In genomic region chr6:27617046-27617687, GRCh38 we compare ENCODE assay signal across 9 cellular contexts.
DNase-seq lines count a peak whose midpoint lies in the region; FAIRE-seq and TF ChIP-seq lines count a peak whose summit lies in the region.
"Had no signal": no experiment of that assay in that cellular context is flagged by ENCODE, and none has a peak within 500 bp of the region (broad histone marks: within the 10 kb centered on the region; RNA-seq: fewer than 3 reads in every experiment).

No MANE protein-coding gene starts in this region.

- H3K9me3 Mint-ChIP-seq in progenitor cell of endocrine pancreas (ENCODE audit: low read depth), result no peaks in the 10 kb centered on the region
- H3K9me3 Mint-ChIP-seq: dendritic cell treated with granulocyte-macrophage colony-stimulating factor and Interleukin-4, amounts not matched to agents 40 ng/mL and 50 ng/mL, for 4 days had no signal

- no peak overlapping the region for H2AK5ac ChIP-seq in H1 (ENCODE audit: low read depth, low read length)

- peaks cover 8% of the 10 kb centered on the region; the same call in 1 of the 2 replicates for H3K23me2 ChIP-seq in H1 (ENCODE audit: low read depth, low read length)

- no peaks in the 10 kb centered on the region for H4K20me1 ChIP-seq in H1 (replicated peaks in 1 of 2; ENCODE audit: control insufficient read depth in 1 of 2, insufficient read depth in 2 of 2, low read length in 2 of 2)

- H2BK12ac ChIP-seq in H1 (ENCODE audit: low read depth, low read length), result no peak overlapping the region

- peak overlapping the region; percentile 74 to 77 for H3K4me2 ChIP-seq in H1 (ENCODE audit: insufficient read depth in 1 of 2, low read depth in 2 of 2, low read length in 2 of 2)

- DNase-seq in GM03348 (ENCODE audit: low spot score), result peak; percentile 42
- peak; percentile 70 for DNase-seq in NCI-H69 (lab: John Stamatoyannopoulos, UW)
- DNase-seq in H1 (ENCODE audit: low read depth in 1 of 2, low spot score in 2 of 2), result no peak
- no peak for DNase-seq in progenitor cell of endocrine pancreas (ENCODE audit: low spot score, unreplicated experiment)
- DNase-seq in GM12892 (ENCODE audit: insufficient read length), result no peak
- DNase-seq in head of caudate nucleus, result no peak
- no peak for DNase-seq in GDM1 (lab: John Stamatoyannopoulos, UW)
- no peak for DNase-seq in NCI-H2107 treated with DMSO at 0.1 percent for 48 hours (lab: John Stamatoyannopoulos, UW; ENCODE audit: unreplicated experiment)

- WGBS in H1 (ENCODE audit: extremely low coverage in 1 of 2, insufficient coverage in 1 of 2, insufficient read length in 1 of 2, insufficient replicate concordance in 2 of 2, low coverage in 1 of 2, low lambda C conversion rate in 2 of 2, missing lambda C conversion rate in 1 of 2), 2 experiments, result 4% methylated on average over 18 of the region's 18 CpGs; no CpG with 5 or more reads in 1 of the 2 experiments

- no peak for TF ChIP-seq EP300 in H1 (IDR thresholded peaks at IDR 0.05; ENCODE audit: borderline replicate concordance in 1 of 2, low read depth in 2 of 2, low read length in 2 of 2)

- TF ChIP-seq CTCF in H1 (IDR thresholded peaks at IDR 0.05; ENCODE audit: control extremely low read depth in 1 of 3, insufficient read depth in 1 of 3, low read depth in 1 of 3, low read length in 3 of 3) (no peak), progenitor cell of endocrine pancreas (IDR thresholded peaks at IDR 0.05; ENCODE audit: unreplicated experiment) (no peak)

- H3K27ac ChIP-seq in H1 (ENCODE audit: low read depth, low read length), result no peak overlapping the region

- H3K56ac ChIP-seq in H1 (replicated peaks; ENCODE audit: insufficient read length, low read depth, low read length), result peak overlapping the region; percentile 37

- no peaks in the 10 kb centered on the region for H3K79me2 ChIP-seq in H1 (ENCODE audit: control insufficient read depth in 1 of 2, insufficient read depth in 2 of 2, low read length in 2 of 2)

- H3K23ac ChIP-seq in H1 (ENCODE audit: insufficient read length), result no peak overlapping the region

- H4K91ac ChIP-seq in H1 (replicated peaks; ENCODE audit: insufficient read length, low read length), result no peak overlapping the region

- TF ChIP-seq RAD21 in H1 (IDR thresholded peaks at IDR 0.05 in 1 of 2, conservative IDR thresholded peaks at IDR 0.05 in 1 of 2; ENCODE audit: low read depth in 2 of 2, low read length in 2 of 2), result no peak

- POLR2A ChIA-PET in H1 (lab: Charles Lee; ENCODE audit: partially characterized antibody), result interaction anchor here (0.8 to 1.5 kb wide), 4 partner anchors 8 to 1344 kb away, joined by 3 to 7 read pairs (median 4); a partner anchor contains a TSS

- H3K36me3 ChIP-seq in H1 (ENCODE audit: control insufficient read depth in 2 of 4, insufficient read depth in 4 of 4, low read length in 3 of 4), result no peaks in the 10 kb centered on the region

- intact Hi-C loops in head of caudate nucleus (cut with DNase I), result no loop called here

- H3K4ac ChIP-seq in H1 (replicated peaks; ENCODE audit: insufficient read length, low read depth, low read length), result no peak overlapping the region

- peaks cover 8% of the 10 kb centered on the region for H3K27me3 Mint-ChIP-seq in progenitor cell of endocrine pancreas

- peak overlapping the region; percentile 80 to 97 (median 90) for H3K4me3 ChIP-seq in H1 (ENCODE audit: extremely low read depth in 1 of 4, insufficient read depth in 2 of 4, low read depth in 3 of 4, low read length in 4 of 4)

- H3K4me1 Mint-ChIP-seq in progenitor cell of endocrine pancreas (ENCODE audit: low read depth), result peaks cover 15% of the 10 kb centered on the region

- H3K18ac ChIP-seq in H1 (ENCODE audit: extremely low read depth, low read length), result no peak overlapping the region

- no peak overlapping the region for H4K8ac ChIP-seq in H1 (ENCODE audit: extremely low read depth, insufficient read depth, low read length)

- peak overlapping the region; percentile 84 for H3K27ac Mint-ChIP-seq in progenitor cell of endocrine pancreas
- H3K27ac Mint-ChIP-seq: dendritic cell treated with granulocyte-macrophage colony-stimulating factor and Interleukin-4, amounts not matched to agents 40 ng/mL and 50 ng/mL, for 4 days had no signal

- H3K9me3 ChIP-seq in H1 (ENCODE audit: insufficient read depth in 2 of 2, low read depth in 1 of 2, low read length in 1 of 2), result no peaks in the 10 kb centered on the region

- no peak overlapping the region for H3K14ac ChIP-seq in H1 (ENCODE audit: insufficient read length)

- no peak overlapping the region for H2BK120ac ChIP-seq in H1 (replicated peaks; ENCODE audit: low read depth, low read length)

- FAIRE-seq in H1 (lab: Jason Lieb, UNC) (peak; percentile 39), GM12892 (lab: Jason Lieb, UNC) (no peak)

- no peaks in the 10 kb centered on the region for H3K36me3 Mint-ChIP-seq in progenitor cell of endocrine pancreas (ENCODE audit: insufficient read depth)

- H2AFZ ChIP-seq in H1 (ENCODE audit: low read length), result peak overlapping the region; percentile 99

- H2BK20ac ChIP-seq in H1 (ENCODE audit: low read length), result no peak overlapping the region

- no peak overlapping the region for H2BK15ac ChIP-seq in H1 (ENCODE audit: low read length)

- peak overlapping the region in 2 of 4 experiments; percentile 29 to 37; a peak in 4 of 7 replicates for H3K9ac ChIP-seq in H1 (replicated peaks in 1 of 4; ENCODE audit: extremely low read depth in 1 of 4, low read depth in 3 of 4, low read length in 3 of 4)

- H3K4me3 Mint-ChIP-seq in progenitor cell of endocrine pancreas (ENCODE audit: low read depth), result peak overlapping the region; percentile 89
- H3K4me3 Mint-ChIP-seq: dendritic cell treated with granulocyte-macrophage colony-stimulating factor and Interleukin-4, amounts not matched to agents 40 ng/mL and 50 ng/mL, for 4 days had no signal

- no peak overlapping the region for H4K5ac ChIP-seq in H1 (ENCODE audit: insufficient read length, low read depth, low read length)

- H2BK5ac ChIP-seq in H1 (ENCODE audit: low read depth, low read length), result no peak overlapping the region

- no peaks in the 10 kb centered on the region for H3K79me1 ChIP-seq in H1 (ENCODE audit: low read depth, low read length)

- CTCF ChIA-PET in H1 (lab: Charles Lee; ENCODE audit: partially characterized antibody), result interaction anchor here (0.7 to 3.7 kb wide), 11 partner anchors 8 to 1521 kb away, joined by 3 to 17 read pairs (median 4); no protein-coding TSS in a partner anchor

- no peaks in the 10 kb centered on the region; a peak in 1 of 7 replicates for H3K27me3 ChIP-seq in H1 (replicated peaks in 1 of 4; ENCODE audit: control insufficient read depth in 3 of 4, extremely low read depth in 1 of 4, insufficient read depth in 3 of 4, low read length in 3 of 4)

- H3K4me1 ChIP-seq in H1 (replicated peaks in 1 of 4; ENCODE audit: control insufficient read depth in 3 of 4, insufficient read depth in 4 of 4, low read length in 3 of 4), result peaks cover 0 to 2% (median 0%) of the 10 kb centered on the region in 4 experiments; a peak in 2 of 7 replicates

- no peak for TF ChIP-seq POLR2A in H1 (IDR thresholded peaks at IDR 0.05; ENCODE audit: control extremely low read depth in 1 of 2, low read depth in 2 of 2, low read length in 2 of 2)
- no peak for TF ChIP-seq POLR2A in GM12892 (IDR thresholded peaks at IDR 0.05; ENCODE audit: low read depth, low read length)

TF ChIP-seq in H1, 55 proteins besides CTCF, POLR2A, EP300 and RAD21:
- peak; percentile 37 for TF ChIP-seq KDM4A (IDR thresholded peaks at IDR 0.05; ENCODE audit: low read depth, low read length, severe bottlenecking)
- TF ChIP-seq RFX5 (IDR thresholded peaks at IDR 0.05; ENCODE audit: borderline replicate concordance, low read depth, low read length), result no peak
- no peak for TF ChIP-seq BCL11A (IDR thresholded peaks at IDR 0.05; ENCODE audit: low read depth in 2 of 2, low read length in 2 of 2)
- no peak for TF ChIP-seq ASH2L (IDR thresholded peaks at IDR 0.05; ENCODE audit: low read length)
- no peak for TF ChIP-seq EZH2 (IDR thresholded peaks at IDR 0.05; ENCODE audit: low read depth, low read length, severe bottlenecking)
- peak; percentile 36; the same call in 1 of the 2 replicates for TF ChIP-seq PHF8 (conservative IDR thresholded peaks at IDR 0.05; ENCODE audit: low read depth, low read length)
- peak; percentile 82 for TF ChIP-seq RBBP5 (IDR thresholded peaks at IDR 0.05; ENCODE audit: borderline replicate concordance, low read depth, low read length)
- TF ChIP-seq SIN3A (conservative IDR thresholded peaks at IDR 0.05 in 1 of 2, IDR thresholded peaks at IDR 0.05 in 1 of 2; ENCODE audit: low read depth in 1 of 2, low read length in 2 of 2), result 0 out of 4 replicates have a peak, but pooled peaks have one; percentile 58 to 71
- TF ChIP-seq JUN (IDR thresholded peaks at IDR 0.05; ENCODE audit: low read depth, low read length), result no peak

Comparison
In these comparisons a context has a peak if more than half of its experiments do, and no peak if none do; other contexts are left out.
1. DNase-seq: peak in GM03348 (single experiment) and NCI-H69 (single experiment); none in H1 (0 of 2), progenitor cell of endocrine pancreas (single experiment), GM12892 (single experiment), head of caudate nucleus (0 of 42), GDM1 (single experiment) and NCI-H2107 treated with DMSO at 0.1 percent for 48 hours (single experiment).